Comparison of ENCODE assay signal across 8 cellular contexts in genomic region chr19:2425622-2426581, GRCh38. TPM values are rescaled to one million over a fixed set of nuclear protein-coding genes. Genes with fewer than 3 reads are reported as not detected.
DNase-seq lines count a peak whose midpoint lies in the region; ATAC-seq, FAIRE-seq and TF ChIP-seq lines count a peak whose summit lies in the region.

No MANE protein-coding gene starts in this region.

- ATAC-seq in naive B cell (ENCODE audit: low read depth in 2 of 2) (no peak), HG02623 (IDR thresholded peaks at IDR 0.05; ENCODE audit: unreplicated experiment) (no peak)

- no peaks in the 10 kb centered on the region for H3K27me3 Mint-ChIP-seq in naive B cell

- no peak for TF ChIP-seq CTCF in AG10803 (conservative IDR thresholded peaks at IDR 0.05; ENCODE audit: low read length)
- TF ChIP-seq CTCF in cardiac fibroblast (IDR thresholded peaks at IDR 0.05; ENCODE audit: low read depth, low read length), result no peak

- H3K4me3 ChIP-seq in AG10803 (ENCODE audit: low read length) (peak overlapping the region; percentile 90), cardiac fibroblast (replicated peaks in 1 of 2; ENCODE audit: low read depth in 2 of 2, low read length in 2 of 2) (peak overlapping the region; percentile 74 to 90)
- peak overlapping the region; percentile 85 for H3K4me3 ChIP-seq in Jurkat, Clone E6-1 (ENCODE audit: low read length)

- H3K27ac Mint-ChIP-seq in naive B cell, result peak overlapping the region in 1 of 6 donors; percentile 57

- no peak for FAIRE-seq in RCC 7860 (lab: Jason Lieb, UNC)

- no peaks in the 10 kb centered on the region for H3K9me3 Mint-ChIP-seq in naive B cell

- peak overlapping the region; percentile 91 to 98 (median 96) for H3K4me3 Mint-ChIP-seq in naive B cell

- H3K4me1 Mint-ChIP-seq in naive B cell, result peaks cover 15 to 18% (median 17%) of the 10 kb centered on the region in 3 donors

- H3K36me3 Mint-ChIP-seq in naive B cell, result no peaks in the 10 kb centered on the region

- DNase-seq in AG10803 (ENCODE audit: low read depth), result no peak
- no peak for DNase-seq in Jurkat, Clone E6-1 (ENCODE audit: low read depth, low spot score)
- DNase-seq in cardiac fibroblast (ENCODE audit: low read depth in 2 of 2), result no peak
- no peak for DNase-seq in naive B cell
- no peak for DNase-seq in SW480 (ENCODE audit: low spot score)
- DNase-seq in SKM-1 treated with dmso at 0.1 percent for 144 hours (lab: John Stamatoyannopoulos, UW; ENCODE audit: unreplicated experiment), result no peak
- no peak for DNase-seq in RCC 7860 (ENCODE audit: low spot score)

RNA-seq across cellular contexts. Expression of gene TIMM13, which starts 1.5 kb away (rescaled TPM):
- 140 TPM for polyA plus RNA-seq in Jurkat, Clone E6-1 (2012; ENCODE audit: insufficient read depth, insufficient read length)
- polyA plus RNA-seq in naive B cell (ENCODE audit: low read depth in 6 of 6), result 10 to 100 TPM; 50.0 to 99.3 (median 70.8) TPM

RNA-seq across cellular contexts. Expression of gene LMNB2, which starts 30.9 kb away (rescaled TPM):
- 58.6 TPM for polyA plus RNA-seq in Jurkat, Clone E6-1 (2012; ENCODE audit: insufficient read depth, insufficient read length)
- polyA plus RNA-seq in naive B cell (ENCODE audit: low read depth in 6 of 6), result 1 to 10 TPM; 3.2 to 5.4 (median 4.5) TPM

RNA-seq across cellular contexts. Expression of gene GADD45B, which starts 50.0 kb away (rescaled TPM):
- 4.1 TPM for polyA plus RNA-seq in Jurkat, Clone E6-1 (2012; ENCODE audit: insufficient read depth, insufficient read length)
- polyA plus RNA-seq in naive B cell (ENCODE audit: low read depth in 6 of 6), result 100 to 1,000 TPM in 3 of 6 donors, 10 to 100 TPM in 3; 40.2 to 177 (median 125) TPM
